ENCODE assay signal across 6 cellular contexts in genomic region chr4:189874591-189874990, GRCh38.
"Had no signal": no experiment of that assay in that cellular context is flagged by ENCODE, and none has a peak within 500 bp of the region (broad histone marks: within the 10 kb centered on the region; RNA-seq: fewer than 3 reads in every experiment).

No MANE protein-coding gene starts in this region.

- DNase-seq: IMR-90, KBM-7, KG1 had no signal

- H3K27ac ChIP-seq: HL-60 had no signal

- H3K4me3 ChIP-seq: K562 had no signal

- ATAC-seq: HepG2, K562 had no signal

- FAIRE-seq: HepG2, K562 had no signal
